1 cellular context compared by ENCODE assay signal in genomic region chr3:149291178-149291577, GRCh38.
TF ChIP-seq lines count a peak whose summit lies in the region.

No MANE protein-coding gene starts in this region.

TF ChIP-seq in SK-N-SH, 30 proteins besides CTCF, POLR2A, EP300 and RAD21 (continued from another document):
- TF ChIP-seq PBX3 (IDR thresholded peaks at IDR 0.05) (no peak), FOXJ3 (CRISPR knock-in tag; IDR thresholded peaks at IDR 0.05) (no peak), ELF1 (IDR thresholded peaks at IDR 0.05) (no peak), USF2 (IDR thresholded peaks at IDR 0.05; ENCODE audit: borderline replicate concordance, low read depth, low read length) (no peak), YY1 (IDR thresholded peaks at IDR 0.05; ENCODE audit: low read depth) (no peak), RCOR1 (IDR thresholded peaks at IDR 0.05; ENCODE audit: low read length) (no peak), REST (IDR thresholded peaks at IDR 0.05; ENCODE audit: low read depth, low read length) (no peak), IRF3 (IDR thresholded peaks at IDR 0.05; ENCODE audit: low read depth, low read length) (no peak), RXRA (IDR thresholded peaks at IDR 0.05; ENCODE audit: borderline replicate concordance, low read depth) (no peak), CHD2 (IDR thresholded peaks at IDR 0.05; ENCODE audit: low read length, partially characterized antibody) (no peak), TCF12 (IDR thresholded peaks at IDR 0.05) (no peak)
